ENCODE assay signal across 32 cellular contexts in the genomic region with DNA sequence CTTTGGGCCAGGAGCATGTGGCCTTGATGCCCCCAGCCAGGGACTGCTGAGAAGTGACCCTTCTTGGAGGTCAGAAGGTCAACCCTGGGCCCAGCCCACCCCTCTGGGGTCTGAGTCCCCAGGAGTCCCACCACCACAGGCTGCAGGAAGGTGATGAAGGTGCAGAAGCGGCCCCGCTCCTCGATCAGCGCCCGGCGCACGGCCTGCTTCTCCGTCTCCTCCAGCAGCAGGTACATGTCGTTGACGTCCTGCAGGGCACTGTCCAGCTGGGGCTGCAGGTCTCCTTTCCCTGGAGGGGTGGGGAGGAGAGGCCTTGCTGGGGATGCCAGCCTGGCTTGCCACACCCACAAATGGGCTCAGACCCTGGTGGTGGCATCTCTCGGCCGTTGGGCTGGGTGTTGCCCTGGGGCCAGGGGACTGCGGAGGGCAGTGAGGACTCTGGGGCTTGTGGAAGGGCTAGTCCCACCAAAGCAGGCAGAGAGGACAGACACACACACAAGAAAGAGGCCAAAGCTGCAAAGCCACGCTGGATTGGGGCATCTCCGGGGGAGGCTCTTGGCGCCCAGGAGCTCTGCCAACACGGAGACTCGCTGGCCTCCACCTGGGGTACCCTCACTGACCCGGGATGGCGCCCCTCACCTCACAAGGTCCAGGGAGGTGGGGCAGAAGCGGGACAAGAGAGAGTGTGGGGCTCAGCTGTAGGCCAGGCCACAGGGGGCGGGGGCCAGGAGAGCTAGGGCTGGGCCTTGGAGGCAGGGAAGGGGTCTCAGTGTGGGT. TPM values are rescaled to one million over a fixed set of nuclear protein-coding genes. Genes with fewer than 3 reads are reported as not detected.
DNase-seq lines count a peak whose midpoint lies in the region; ATAC-seq, FAIRE-seq and TF ChIP-seq lines count a peak whose summit lies in the region.
"Had no signal": no experiment of that assay in that cellular context is flagged by ENCODE, and none has a peak within 500 bp of the region (broad histone marks: within the 10 kb centered on the region; RNA-seq: fewer than 3 reads in every experiment).

No MANE protein-coding gene starts in this region.

- peak overlapping the region in 1 of 2 experiments; percentile 40; a peak in 1 of 4 replicates for H3K9ac ChIP-seq in K562 (ENCODE audit: insufficient read depth in 1 of 2, low read depth in 2 of 2, low read length in 2 of 2)
- H3K9ac ChIP-seq: KMS-11 had no signal

- no TSS peak for BruUV-seq in K562 (replicated peaks; lab: Mats Ljungman, UMichigan)

- no peak overlapping the region for H3K4me3 Mint-ChIP-seq in activated naive CD8-positive, alpha-beta T cell treated with anti-CD3 and anti-CD28 coated beads, Interleukin-2, amount 10 ng/mL, durations not matched to agents 7 days and 5 days
- no peak overlapping the region for H3K4me3 Mint-ChIP-seq in activated naive CD8-positive, alpha-beta T cell treated with anti-CD3 and anti-CD28 coated beads for 36 hours
- no peak overlapping the region for H3K4me3 Mint-ChIP-seq in immature natural killer cell
- H3K4me3 Mint-ChIP-seq: activated T-cell treated with anti-CD3 and anti-CD28 coated beads, Interleukin-2, amount 50 U/mL, for 4 hours had no signal

- H3K36me3 ChIP-seq in K562 (ENCODE audit: control insufficient read depth, insufficient read depth, low read length) = peaks cover 91% of the 10 kb centered on the region; the same call in 2 of the 3 replicates

- no peak for FAIRE-seq in K562 (lab: Jason Lieb, UNC)
- FAIRE-seq: A549, frontal cortex, H1, islet of Langerhans, urothelium cell line had no signal

- CTCF ChIA-PET in K562 (lab: Yijun Ruan, JAX; ENCODE audit: low intra/inter-chr PET ratio) = interaction anchor here (0.7 kb wide), 1 partner anchor 92 kb away, joined by 7 read pairs; no protein-coding TSS in a partner anchor

- H3K27ac Mint-ChIP-seq in activated naive CD8-positive, alpha-beta T cell treated with anti-CD3 and anti-CD28 coated beads, Interleukin-2, amount 10 ng/mL, durations not matched to agents 7 days and 5 days = peak overlapping the region; percentile 58
- no peak overlapping the region for H3K27ac Mint-ChIP-seq in activated naive CD8-positive, alpha-beta T cell treated with anti-CD3 and anti-CD28 coated beads for 36 hours
- peak overlapping the region in 1 of 6 donors; percentile 69 for H3K27ac Mint-ChIP-seq in immature natural killer cell

- ATAC-seq in activated naive CD8-positive, alpha-beta T cell treated with anti-CD3 and anti-CD28 coated beads, Interleukin-2, amount 10 ng/mL, durations not matched to agents 7 days and 5 days (ENCODE audit: low read depth) = no peak
- ATAC-seq in K562 (no peak), HG03457 (IDR thresholded peaks at IDR 0.05; ENCODE audit: unreplicated experiment) (no peak)
- ATAC-seq: A549; activated T-cell treated with anti-CD3 and anti-CD28 coated beads, Interleukin-2, amount 50 U/mL, for 4 hours; Panc1 had no signal

- no peak overlapping the region for H3K4me3 ChIP-seq in K562
- H3K4me3 ChIP-seq: A549, hepatocyte, SJCRH30, smooth muscle cell, suprapubic skin had no signal

- H3K27me3 Mint-ChIP-seq in activated naive CD8-positive, alpha-beta T cell treated with anti-CD3 and anti-CD28 coated beads, Interleukin-2, amount 10 ng/mL, durations not matched to agents 7 days and 5 days = no peaks in the 10 kb centered on the region
- no peaks in the 10 kb centered on the region for H3K27me3 Mint-ChIP-seq in activated naive CD8-positive, alpha-beta T cell treated with anti-CD3 and anti-CD28 coated beads for 36 hours
- peaks cover 0 to 2% (median 2%) of the 10 kb centered on the region in 3 donors for H3K27me3 Mint-ChIP-seq in immature natural killer cell (ENCODE audit: low read depth in 3 of 3)

- in situ Hi-C loops in K562 (cut with MboI) = no loop called here

- H3K36me3 Mint-ChIP-seq in activated naive CD8-positive, alpha-beta T cell treated with anti-CD3 and anti-CD28 coated beads, Interleukin-2, amount 10 ng/mL, durations not matched to agents 7 days and 5 days = no peaks in the 10 kb centered on the region
- peaks cover 2% of the 10 kb centered on the region for H3K36me3 Mint-ChIP-seq in activated naive CD8-positive, alpha-beta T cell treated with anti-CD3 and anti-CD28 coated beads for 36 hours
- H3K36me3 Mint-ChIP-seq in immature natural killer cell = no peaks in the 10 kb centered on the region

- H2AFZ ChIP-seq in K562 (ENCODE audit: low read depth, low read length) = no peak overlapping the region
- H2AFZ ChIP-seq: hepatocyte had no signal

- no peaks in the 10 kb centered on the region for H3K9me1 ChIP-seq in K562 (ENCODE audit: control insufficient read depth, insufficient read depth, low read length)

- no peak for TF ChIP-seq RAD21 in K562 (CRISPR knock-in tag; conservative IDR thresholded peaks at IDR 0.05 in 1 of 2, IDR thresholded peaks at IDR 0.05 in 1 of 2)

- H3K79me2 ChIP-seq in K562 (ENCODE audit: control insufficient read depth, insufficient read depth, low read length) = peaks cover 26% of the 10 kb centered on the region

- no peak for TF ChIP-seq EP300 in K562 (IDR thresholded peaks at IDR 0.05; ENCODE audit: low read length)

- H3K4me2 ChIP-seq in K562 (ENCODE audit: insufficient read depth, low read length) = no peak overlapping the region
- H3K4me2 ChIP-seq: A549, hepatocyte, KMS-11, smooth muscle cell had no signal

- no peak for TF ChIP-seq CTCF in K562 (IDR thresholded peaks at IDR 0.05 in 2 of 3, conservative IDR thresholded peaks at IDR 0.05 in 1 of 3; ENCODE audit: insufficient read depth in 2 of 3, low read depth in 1 of 3, low read length in 3 of 3)

- H3K9me3 ChIP-seq in K562 (replicated peaks; ENCODE audit: control insufficient read depth, insufficient read depth, low read depth, low read length) = no peaks in the 10 kb centered on the region
- H3K9me3 ChIP-seq: A549, SJCRH30, suprapubic skin had no signal

- TF ChIP-seq POLR2A in K562 (conservative IDR thresholded peaks at IDR 0.05) = no peak

- H3K4me1 ChIP-seq in K562 (replicated peaks in 1 of 2; ENCODE audit: control insufficient read depth in 2 of 2, insufficient read depth in 2 of 2, low read length in 2 of 2) = peaks cover 0 to 37% of the 10 kb centered on the region in 2 experiments; a peak in 2 of 5 replicates
- H3K4me1 ChIP-seq: SJCRH30 had no signal

- no peak overlapping the region for H3K27ac ChIP-seq in K562 (ENCODE audit: extremely low read depth, low read depth, low read length)
- H3K27ac ChIP-seq in layer of hippocampus (ENCODE audit: low read depth, low read length) = peak overlapping the region; percentile 27
- H3K27ac ChIP-seq in substantia nigra (ENCODE audit: low read depth, low read length, poor library complexity, severe bottlenecking) = peak overlapping the region; percentile 23
- H3K27ac ChIP-seq: A549, hepatocyte, KMS-11, SJCRH30, suprapubic skin had no signal

- no peak for DNase-seq in activated naive CD8-positive, alpha-beta T cell treated with anti-CD3 and anti-CD28 coated beads, Interleukin-2, amount 10 ng/mL, durations not matched to agents 7 days and 5 days
- no peak for DNase-seq in activated naive CD8-positive, alpha-beta T cell treated with anti-CD3 and anti-CD28 coated beads for 36 hours
- DNase-seq in K562 (ENCODE audit: extremely low read depth in 1 of 4, low spot score in 3 of 4) (no peak), substantia nigra (lab: John Stamatoyannopoulos, UW) (no peak), NCI-H1105 (lab: John Stamatoyannopoulos, UW) (no peak), immature natural killer cell (no peak)
- DNase-seq: activated CD4-positive, alpha-beta T cell treated with anti-CD3 and anti-CD28 coated beads for 1 hour; activated CD8-positive, alpha-beta memory T cell treated with anti-CD3 and anti-CD28 coated beads for 24 hours; activated T-cell treated with anti-CD3 and anti-CD28 coated beads, Interleukin-2, amount 50 U/mL, for 4 hours; amniotic stem cell; DMS79; erythroblast; GF-D8; mammary epithelial cell; NCI-H1694; NCI-H2171 treated with DMSO at 0.1 percent for 48 hours; NCI-H524 treated with DMSO at 0.1 percent for 48 hours; nucleus accumbens; SJCRH30 had no signal

- H3K27me3 ChIP-seq in K562 (ENCODE audit: control insufficient read depth in 2 of 2, insufficient read depth in 2 of 2, low read length in 2 of 2) = no peaks in the 10 kb centered on the region
- no peaks in the 10 kb centered on the region for H3K27me3 ChIP-seq in layer of hippocampus (ENCODE audit: control insufficient read depth, insufficient read depth, low read length)
- H3K27me3 ChIP-seq: hepatocyte, SJCRH30, suprapubic skin had no signal

- peaks cover 4% of the 10 kb centered on the region for H3K4me1 Mint-ChIP-seq in activated naive CD8-positive, alpha-beta T cell treated with anti-CD3 and anti-CD28 coated beads, Interleukin-2, amount 10 ng/mL, durations not matched to agents 7 days and 5 days
- H3K4me1 Mint-ChIP-seq in activated naive CD8-positive, alpha-beta T cell treated with anti-CD3 and anti-CD28 coated beads for 36 hours = peaks cover 4% of the 10 kb centered on the region
- H3K4me1 Mint-ChIP-seq in immature natural killer cell = peaks cover 1 to 5% of the 10 kb centered on the region in 2 donors

- POLR2A ChIA-PET in activated naive CD8-positive, alpha-beta T cell treated with anti-CD3 and anti-CD28 coated beads, Interleukin-2, amount 10 ng/mL, durations not matched to agents 7 days and 5 days (lab: Charles Lee) = interaction anchor here (1.5 kb wide), 1 partner anchor 60 kb away, joined by 4 read pairs; no protein-coding TSS in a partner anchor
- POLR2A ChIA-PET in K562 (lab: Yijun Ruan, JAX) = interaction anchor here (0.7 to 1.6 kb wide), 3 partner anchors 12 to 113 kb away, joined by 3 to 4 read pairs (median 3); no protein-coding TSS in a partner anchor

- intact Hi-C loops in K562 (cut with micrococcal nuclease) = no loop called here

- H3K9me3 Mint-ChIP-seq in activated naive CD8-positive, alpha-beta T cell treated with anti-CD3 and anti-CD28 coated beads, Interleukin-2, amount 10 ng/mL, durations not matched to agents 7 days and 5 days = no peaks in the 10 kb centered on the region
- no peaks in the 10 kb centered on the region for H3K9me3 Mint-ChIP-seq in activated naive CD8-positive, alpha-beta T cell treated with anti-CD3 and anti-CD28 coated beads for 36 hours
- peaks cover 0 to 1% (median 0%) of the 10 kb centered on the region in 6 donors for H3K9me3 Mint-ChIP-seq in immature natural killer cell
- H3K9me3 Mint-ChIP-seq: activated T-cell treated with anti-CD3 and anti-CD28 coated beads, Interleukin-2, amount 50 U/mL, for 4 hours had no signal

- H4K20me1 ChIP-seq in K562 (replicated peaks; ENCODE audit: control insufficient read depth, insufficient read depth, low read length) = peaks cover 11% of the 10 kb centered on the region; the same call in 1 of the 2 replicates

- 95% methylated on average over 18 of the region's 22 CpGs for WGBS in K562 (ENCODE audit: insufficient coverage, low coverage, missing lambda C conversion rate)

RNA-seq across cellular contexts. Expression of gene MTSS2, which starts 7.5 kb away (rescaled TPM):
- total RNA-seq in activated naive CD8-positive, alpha-beta T cell treated with anti-CD3 and anti-CD28 coated beads, Interleukin-2, amount 10 ng/mL, durations not matched to agents 7 days and 5 days = 1 to 10 TPM; 4.6 to 4.8 TPM
- total RNA-seq in activated naive CD8-positive, alpha-beta T cell treated with anti-CD3 and anti-CD28 coated beads for 36 hours = 1 to 10 TPM; 6.9 to 9.2 TPM
- total RNA-seq in K562 (2011; cell fraction: chromatin; rRNA removed; ENCODE audit: low replicate concordance) = 15.0 and 50.2 TPM in 2 replicates
- 41.7 and 44.2 TPM in 2 replicates for total RNA-seq in K562 (2011; cell fraction: nucleolus; rRNA removed)
- 20.2 and 24.3 TPM in 2 replicates for total RNA-seq in K562 (2011; cell fraction: nucleoplasm; rRNA removed)
- 15.4 and 22.4 TPM in 2 replicates for total RNA-seq in K562 (2014; rRNA removed)
- total RNA-seq in K562 (2014; rRNA removed; fragmentation: Illumina TruSeq; extraction: Trizol) = 4.8 and 9.1 TPM in 2 replicates
- 20.6 and 24.2 TPM in 2 replicates for total RNA-seq in K562 (2015; rRNA removed; fragmentation: Illumina TruSeq; extraction: Trizol)
- 51.2 and 60.3 TPM in 2 replicates for total RNA-seq in K562 (2021)
- 16.9 and 21.5 TPM in 2 replicates for polyA plus RNA-seq in K562 (2011; rRNA removed)
- 13.3 and 40.6 TPM in 2 replicates for polyA plus RNA-seq in K562 (2011; cell fraction: cytosol; rRNA removed)
- 40.9 and 91.6 TPM in 2 replicates for polyA plus RNA-seq in K562 (2011; cell fraction: nucleus; rRNA removed)
- 55.8 and 57.7 TPM in 2 replicates for polyA plus RNA-seq in K562 (2012)
- 36.2 and 45.7 TPM in 2 replicates for polyA plus RNA-seq in K562 (2014; fragmentation: Illumina TruSeq; extraction: Trizol)
- under 1 TPM; 0.11 to 0.32 TPM for polyA plus RNA-seq in K562 (2014; fragmentation: Nextera tagmentation; extraction: Ambion mirVana)
- polyA plus RNA-seq in K562 (2014; rRNA removed) = 31.1 and 46.9 TPM in 2 replicates
- polyA minus RNA-seq in K562 (2011; rRNA and poly(A)+ RNA removed) = 6.7 and 12.5 TPM in 2 replicates
- 27.2 and 41.8 TPM in 2 replicates for polyA minus RNA-seq in K562 (2011; cell fraction: cytosol; rRNA and poly(A)+ RNA removed)
- 20.1 and 25.2 TPM in 2 replicates for polyA minus RNA-seq in K562 (2011; cell fraction: nucleus; rRNA and poly(A)+ RNA removed)
- polyA plus RNA-seq in immature natural killer cell = not detected

RNA-seq across cellular contexts. Expression of gene IL34, which starts 31.9 kb away (rescaled TPM):
- total RNA-seq in activated naive CD8-positive, alpha-beta T cell treated with anti-CD3 and anti-CD28 coated beads, Interleukin-2, amount 10 ng/mL, durations not matched to agents 7 days and 5 days = under 1 TPM in 1 of 2 experiments, not detected in 1; 0.42 TPM
- total RNA-seq in activated naive CD8-positive, alpha-beta T cell treated with anti-CD3 and anti-CD28 coated beads for 36 hours = under 1 TPM in 1 of 2 experiments, not detected in 1; 0.22 TPM
- 0.44 TPM in 1 of 2 replicates, not detected in the other for total RNA-seq in K562 (2011; cell fraction: chromatin; rRNA removed; ENCODE audit: low replicate concordance)
- not detected in 2 replicates for total RNA-seq in K562 (2011; cell fraction: nucleolus; rRNA removed)
- total RNA-seq in K562 (2011; cell fraction: nucleoplasm; rRNA removed) = not detected in 2 replicates
- total RNA-seq in K562 (2014; rRNA removed) = 0.20 TPM in 1 of 2 replicates, not detected in the other
- total RNA-seq in K562 (2014; rRNA removed; fragmentation: Illumina TruSeq; extraction: Trizol) = not detected in 2 replicates
- 0.18 TPM in 1 of 2 replicates, not detected in the other for total RNA-seq in K562 (2015; rRNA removed; fragmentation: Illumina TruSeq; extraction: Trizol)
- 0.25 TPM in 1 of 2 replicates, not detected in the other for total RNA-seq in K562 (2021)
- 0.10 TPM in 1 of 2 replicates, not detected in the other for polyA plus RNA-seq in K562 (2011; rRNA removed)
- polyA plus RNA-seq in K562 (2011; cell fraction: cytosol; rRNA removed) = 0.16 and 0.49 TPM in 2 replicates
- polyA plus RNA-seq in K562 (2011; cell fraction: nucleus; rRNA removed) = 0.20 and 0.32 TPM in 2 replicates
- 0.39 and 0.44 TPM in 2 replicates for polyA plus RNA-seq in K562 (2012)
- 0.58 TPM in 1 of 2 replicates, not detected in the other for polyA plus RNA-seq in K562 (2014; fragmentation: Illumina TruSeq; extraction: Trizol)
- polyA plus RNA-seq in K562 (2014; fragmentation: Nextera tagmentation; extraction: Ambion mirVana) = not detected
- 0.07 and 0.18 TPM in 2 replicates for polyA plus RNA-seq in K562 (2014; rRNA removed)
- not detected in 2 replicates for polyA minus RNA-seq in K562 (2011; rRNA and poly(A)+ RNA removed)
- not detected in 2 replicates for polyA minus RNA-seq in K562 (2011; cell fraction: cytosol; rRNA and poly(A)+ RNA removed)
- polyA minus RNA-seq in K562 (2011; cell fraction: nucleus; rRNA and poly(A)+ RNA removed) = not detected in 2 replicates
- polyA plus RNA-seq in immature natural killer cell = not detected
- total RNA-seq: HT1080, smooth muscle cell had no signal
